Comparison of ENCODE assay signal across 1 cellular context in genomic region chr15:32003558-32003957, GRCh38.
TF ChIP-seq lines count a peak whose summit lies in the region.

No MANE protein-coding gene starts in this region.

TF ChIP-seq in GM23338, 12 proteins besides CTCF, POLR2A, EP300 and RAD21 (continued from another document):
- TF ChIP-seq, protein P1, sequence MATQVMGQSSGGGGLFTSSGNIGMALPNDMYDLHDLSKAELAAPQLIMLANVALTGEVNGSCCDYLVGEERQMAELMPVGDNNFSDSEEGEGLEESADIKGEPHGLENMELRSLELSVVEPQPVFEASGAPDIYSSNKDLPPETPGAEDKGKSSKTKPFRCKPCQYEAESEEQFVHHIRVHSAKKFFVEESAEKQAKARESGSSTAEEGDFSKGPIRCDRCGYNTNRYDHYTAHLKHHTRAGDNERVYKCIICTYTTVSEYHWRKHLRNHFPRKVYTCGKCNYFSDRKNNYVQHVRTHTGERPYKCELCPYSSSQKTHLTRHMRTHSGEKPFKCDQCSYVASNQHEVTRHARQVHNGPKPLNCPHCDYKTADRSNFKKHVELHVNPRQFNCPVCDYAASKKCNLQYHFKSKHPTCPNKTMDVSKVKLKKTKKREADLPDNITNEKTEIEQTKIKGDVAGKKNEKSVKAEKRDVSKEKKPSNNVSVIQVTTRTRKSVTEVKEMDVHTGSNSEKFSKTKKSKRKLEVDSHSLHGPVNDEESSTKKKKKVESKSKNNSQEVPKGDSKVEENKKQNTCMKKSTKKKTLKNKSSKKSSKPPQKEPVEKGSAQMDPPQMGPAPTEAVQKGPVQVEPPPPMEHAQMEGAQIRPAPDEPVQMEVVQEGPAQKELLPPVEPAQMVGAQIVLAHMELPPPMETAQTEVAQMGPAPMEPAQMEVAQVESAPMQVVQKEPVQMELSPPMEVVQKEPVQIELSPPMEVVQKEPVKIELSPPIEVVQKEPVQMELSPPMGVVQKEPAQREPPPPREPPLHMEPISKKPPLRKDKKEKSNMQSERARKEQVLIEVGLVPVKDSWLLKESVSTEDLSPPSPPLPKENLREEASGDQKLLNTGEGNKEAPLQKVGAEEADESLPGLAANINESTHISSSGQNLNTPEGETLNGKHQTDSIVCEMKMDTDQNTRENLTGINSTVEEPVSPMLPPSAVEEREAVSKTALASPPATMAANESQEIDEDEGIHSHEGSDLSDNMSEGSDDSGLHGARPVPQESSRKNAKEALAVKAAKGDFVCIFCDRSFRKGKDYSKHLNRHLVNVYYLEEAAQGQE (IDR thresholded peaks at IDR 0.05; ENCODE audit: unreplicated experiment) = no peak
